In genomic region chr1:170296642-170297041, GRCh38 we compare ENCODE assay signal across 26 cellular contexts.
DNase-seq lines count a peak whose midpoint lies in the region; ATAC-seq, FAIRE-seq and TF ChIP-seq lines count a peak whose summit lies in the region.
"Had no signal": no experiment of that assay in that cellular context is flagged by ENCODE, and none has a peak within 500 bp of the region (broad histone marks: within the 10 kb centered on the region; RNA-seq: fewer than 3 reads in every experiment).

No MANE protein-coding gene starts in this region.

- H3K9me3 ChIP-seq in mesenchymal stem cell (ENCODE audit: control insufficient read depth, low read length) (peaks cover 10% of the 10 kb centered on the region), SJCRH30 (replicated peaks) (no peaks in the 10 kb centered on the region)
- H3K9me3 ChIP-seq: gastrocnemius medialis, MG63 had no signal

- no peaks in the 10 kb centered on the region for H3K4me1 ChIP-seq in mesenchymal stem cell (ENCODE audit: control insufficient read depth, insufficient read depth, low read depth, low read length)
- no peaks in the 10 kb centered on the region for H3K4me1 ChIP-seq in SJCRH30
- H3K4me1 ChIP-seq: left ventricle myocardium inferior, parathyroid adenoma had no signal

- no peak overlapping the region for H4K8ac ChIP-seq in mesenchymal stem cell (ENCODE audit: low read length)

- FAIRE-seq in D721Med (lab: Jason Lieb, UNC) = peak; percentile 63
- FAIRE-seq: GM12891, GM19239 had no signal

- no peak for ATAC-seq in HG03025 (IDR thresholded peaks at IDR 0.05; ENCODE audit: low FRiP score, unreplicated experiment)
- no peak for ATAC-seq in HG02571 (IDR thresholded peaks at IDR 0.05; ENCODE audit: unreplicated experiment)
- ATAC-seq: activated CD4-positive, CD25-positive, alpha-beta regulatory T cell treated with anti-CD3 and anti-CD28 coated beads, Interleukin-2, amount 50 U/mL, for 24 hours; activated CD8-positive, alpha-beta T cell treated with anti-CD3 and anti-CD28 coated beads for 36 hours; gastrocnemius medialis had no signal

- no CpG with 5 or more reads among the region's 2 CpGs for WGBS in mesenchymal stem cell

- peak overlapping the region; percentile 22 for H3K9ac ChIP-seq in mesenchymal stem cell (ENCODE audit: low read length)
- H3K9ac ChIP-seq: parathyroid adenoma had no signal

- no peak overlapping the region for H2BK15ac ChIP-seq in mesenchymal stem cell (ENCODE audit: low read depth, poor library complexity, severe bottlenecking)

- H2BK5ac ChIP-seq in mesenchymal stem cell (ENCODE audit: low read depth, low read length, poor library complexity, severe bottlenecking) = no peak overlapping the region

- H3K18ac ChIP-seq in mesenchymal stem cell (ENCODE audit: low read depth in 1 of 2, low read length in 2 of 2) = no peak overlapping the region

- H3K23ac ChIP-seq in mesenchymal stem cell (ENCODE audit: low read length in 2 of 2) = no peak overlapping the region

- H3K14ac ChIP-seq in mesenchymal stem cell (ENCODE audit: low read length in 2 of 2) = no peak overlapping the region

- H3K4me3 ChIP-seq in mesenchymal stem cell (ENCODE audit: insufficient read depth in 1 of 2, low read depth in 1 of 2, low read length in 2 of 2) (no peak overlapping the region), SJCRH30 (no peak overlapping the region)
- H3K4me3 ChIP-seq: dorsolateral prefrontal cortex, gastrocnemius medialis, left ventricle myocardium inferior, MG63 had no signal

- no peak overlapping the region for H2BK12ac ChIP-seq in mesenchymal stem cell (ENCODE audit: low read length in 2 of 2)

- no peak for TF ChIP-seq CTCF in D721Med (IDR thresholded peaks at IDR 0.05; ENCODE audit: insufficient read depth, missing control alignments)

- no peak overlapping the region for H3K4ac ChIP-seq in mesenchymal stem cell (ENCODE audit: low read depth in 1 of 2, low read length in 2 of 2)

- H3K36me3 ChIP-seq in mesenchymal stem cell (ENCODE audit: control insufficient read depth in 1 of 2, insufficient read depth in 2 of 2, low read depth in 1 of 2, low read length in 2 of 2) (no peaks in the 10 kb centered on the region), SJCRH30 (no peaks in the 10 kb centered on the region)
- H3K36me3 ChIP-seq: gastrocnemius medialis, left ventricle myocardium inferior, MG63 had no signal

- H2AFZ ChIP-seq in mesenchymal stem cell (ENCODE audit: low read depth, low read length) = no peak overlapping the region
- H2AFZ ChIP-seq: parathyroid adenoma had no signal

- no peak overlapping the region for H3K27ac ChIP-seq in mesenchymal stem cell (ENCODE audit: low read length, poor library complexity, severe bottlenecking)
- no peak overlapping the region for H3K27ac ChIP-seq in SJCRH30
- H3K27ac ChIP-seq: dorsolateral prefrontal cortex, left ventricle myocardium inferior, parathyroid adenoma had no signal

- no peaks in the 10 kb centered on the region for H3K79me1 ChIP-seq in mesenchymal stem cell (replicated peaks; ENCODE audit: low read length, poor library complexity, severe bottlenecking)

- no peak overlapping the region for H3K4me2 ChIP-seq in mesenchymal stem cell (ENCODE audit: low read length, poor library complexity, severe bottlenecking)

- no peak overlapping the region for H4K91ac ChIP-seq in mesenchymal stem cell (ENCODE audit: low read length)

- H2BK120ac ChIP-seq in mesenchymal stem cell (ENCODE audit: low read depth, low read length) = no peak overlapping the region

- H2AK5ac ChIP-seq in mesenchymal stem cell (ENCODE audit: low read length, severe bottlenecking) = no peak overlapping the region

- in situ Hi-C loops in KBM-7 (cut with MboI; ENCODE audit: low pct_unique_long_range_greater_than_20kb, low sequenced_read_pairs) = no loop called here

- DNase-seq in D721Med (ENCODE audit: insufficient read length, low spot score) = no peak
- DNase-seq in LHCN-M2 (ENCODE audit: low read depth) = peak; percentile 42
- peak; percentile 54 for DNase-seq in astrocyte of the hippocampus (ENCODE audit: low read depth, low spot score)
- peak; percentile 52 for DNase-seq in mesenchymal stem cell
- no peak for DNase-seq in KBM-7
- no peak for DNase-seq in SJCRH30
- DNase-seq: activated CD8-positive, alpha-beta T cell treated with anti-CD3 and anti-CD28 coated beads for 36 hours; activated T-cell treated with anti-CD3 and anti-CD28 coated beads for 4 hours; caudate nucleus; CD4-positive, alpha-beta memory T cell; DMS79 treated with DMSO at 0.1 percent for 48 hours; dorsolateral prefrontal cortex; gastrocnemius medialis; hippocampal formation; left ventricle myocardium inferior; MG63; NCI-H146; NCI-H2171 treated with DMSO at 0.1 percent for 48 hours; NCI-H524 treated with DMSO at 0.1 percent for 48 hours; nephron progenitor cell had no signal

- H3K27me3 ChIP-seq in mesenchymal stem cell (ENCODE audit: control insufficient read depth in 1 of 2, insufficient read depth in 1 of 2, low read length in 2 of 2) (no peaks in the 10 kb centered on the region), SJCRH30 (no peaks in the 10 kb centered on the region)
- H3K27me3 ChIP-seq: dorsolateral prefrontal cortex, gastrocnemius medialis, MG63 had no signal

Comparison
In these comparisons a context has a peak if more than half of its experiments do, and no peak if none do; other contexts are left out.
1. DNase-seq: peak in LHCN-M2 (single experiment), astrocyte of the hippocampus (single experiment) and mesenchymal stem cell (single experiment); none in D721Med (single experiment), KBM-7 (single experiment) and SJCRH30 (0 of 2).